ENCODE assay signal across 24 cellular contexts in the genomic region with DNA sequence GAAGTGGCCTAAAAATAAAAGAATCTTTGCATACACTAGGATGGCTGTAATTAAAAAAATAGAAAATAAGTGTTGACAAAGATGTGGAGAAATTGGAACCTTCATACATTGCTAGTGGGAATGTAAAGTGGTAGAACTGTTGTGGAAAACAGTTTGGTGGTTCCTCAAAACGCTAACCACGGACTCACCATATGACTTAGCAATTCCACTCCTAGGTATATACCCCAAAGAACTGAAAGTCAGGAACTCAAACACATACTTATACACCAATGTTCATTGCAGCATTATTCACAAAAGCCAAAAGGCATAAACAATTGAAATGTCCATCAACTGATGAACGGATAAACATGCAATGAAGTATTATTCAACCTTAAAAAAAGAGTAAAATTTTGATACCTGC.
"Had no signal": no experiment of that assay in that cellular context is flagged by ENCODE, and none has a peak within 500 bp of the region (broad histone marks: within the 10 kb centered on the region; RNA-seq: fewer than 3 reads in every experiment).

No MANE protein-coding gene starts in this region.

- H3K27ac Mint-ChIP-seq: immature natural killer cell; nephron; T-helper 2 cell treated with Interferon-gamma antibody and Interleukin-4, amounts not matched to agents 5 μg/mL and 100 μg/mL, for 36 hours had no signal

- H3K4me3 ChIP-seq: adrenal gland, left ventricle myocardium inferior, spleen, suprapubic skin, transverse colon, uterus had no signal

- H3K27ac ChIP-seq: adrenal gland, left ventricle myocardium inferior, spleen, suprapubic skin, transverse colon, uterus had no signal

- ATAC-seq: esophagus mucosa had no signal

- H3K36me3 Mint-ChIP-seq: immature natural killer cell had no signal

- H3K27me3 ChIP-seq: adrenal gland, uterus had no signal

- H3K4me3 Mint-ChIP-seq: immature natural killer cell; nephron; T-helper 2 cell treated with Interferon-gamma antibody and Interleukin-4, amounts not matched to agents 5 μg/mL and 100 μg/mL, for 36 hours had no signal

- H3K4me1 ChIP-seq: uterus had no signal

- H3K9me3 ChIP-seq: adrenal gland, left ventricle myocardium inferior, spleen, suprapubic skin, transverse colon, uterus had no signal

- H3K36me3 ChIP-seq: adrenal gland, left ventricle myocardium inferior, spleen, suprapubic skin, transverse colon, uterus had no signal

- H3K9me3 Mint-ChIP-seq: immature natural killer cell; nephron; T-helper 2 cell treated with Interferon-gamma antibody and Interleukin-4, amounts not matched to agents 5 μg/mL and 100 μg/mL, for 36 hours had no signal

- DNase-seq: activated CD8-positive, alpha-beta memory T cell treated with anti-CD3 and anti-CD28 coated beads for 24 hours; activated CD8-positive, alpha-beta memory T cell treated with anti-CD3 and anti-CD28 coated beads, Interleukin-2, amount 50 U/mL, for 48 hours; activated effector memory CD4-positive, alpha-beta T cell treated with anti-CD3 and anti-CD28 coated beads, Interleukin-2, amount 50 U/mL, for 16 hours; activated naive CD4-positive, alpha-beta T cell treated with anti-CD3 and anti-CD28 coated beads, Interleukin-2, amount 50 U/mL, for 16 hours; activated T-cell treated with anti-CD3 and anti-CD28 coated beads, Interleukin-2, amount 50 U/mL, for 48 hours; adrenal gland; cerebellar nuclear complex; cortex of kidney; immature natural killer cell; kidney glomerular epithelial cell; left ventricle myocardium inferior; mammary epithelial cell; midbrain; occipital lobe; posterior cingulate gyrus; spleen; stimulated activated CD4-positive, alpha-beta T cell treated with anti-CD3 and anti-CD28 coated beads, Interleukin-4, amount 100 ng/mL, for 4 hours; stimulated activated naive CD4-positive, alpha-beta T cell treated with Interleukin-2 at 50 U/mL for 16 hours; uterus had no signal
